ENCODE assay signal across 10 cellular contexts in genomic region chr9:124008855-124009834, GRCh38. TPM values are rescaled to one million over a fixed set of nuclear protein-coding genes. Genes with fewer than 3 reads are reported as not detected.
DNase-seq lines count a peak whose midpoint lies in the region; ATAC-seq and FAIRE-seq lines count a peak whose summit lies in the region.
"Had no signal": no experiment of that assay in that cellular context is flagged by ENCODE, and none has a peak within 500 bp of the region (broad histone marks: within the 10 kb centered on the region; RNA-seq: fewer than 3 reads in every experiment).

No MANE protein-coding gene starts in this region.

- no peak overlapping the region for H3K27ac ChIP-seq in HUES48 (ENCODE audit: low read depth, low read length)

- peaks cover 35% of the 10 kb centered on the region for H3K4me1 Mint-ChIP-seq in activated CD4-positive, alpha-beta memory T cell treated with anti-CD3 and anti-CD28 coated beads for 36 hours (ENCODE audit: low read depth)
- H3K4me1 Mint-ChIP-seq in naive B cell = peaks cover 34 to 54% (median 51%) of the 10 kb centered on the region in 3 donors

- H3K9ac ChIP-seq in HUES48 (ENCODE audit: low read depth, low read length) = no peak overlapping the region

- CTCF ChIA-PET in activated CD4-positive, alpha-beta memory T cell treated with anti-CD3 and anti-CD28 coated beads for 36 hours (lab: Charles Lee) = no interaction called here

- ATAC-seq in naive B cell (ENCODE audit: low read depth in 2 of 2) = peak; percentile 36 to 38
- ATAC-seq in HG02798 (IDR thresholded peaks at IDR 0.05; ENCODE audit: poor library complexity, unreplicated experiment) = no peak

- H3K4me3 Mint-ChIP-seq in activated CD4-positive, alpha-beta memory T cell treated with anti-CD3 and anti-CD28 coated beads for 36 hours = no peak overlapping the region
- peak overlapping the region; percentile 48 to 84 (median 73) for H3K4me3 Mint-ChIP-seq in naive B cell

- DNase-seq in DMS153 (lab: John Stamatoyannopoulos, UW) (peak; percentile 36), DMS153 treated with DMSO at 0.1 percent for 48 hours (lab: John Stamatoyannopoulos, UW; ENCODE audit: unreplicated experiment) (no peak), naive B cell (no peak), AML-193 (lab: John Stamatoyannopoulos, UW) (no peak), frontal cortex (ENCODE audit: low spot score in 2 of 2) (no peak)
- DNase-seq in activated CD4-positive, alpha-beta memory T cell treated with anti-CD3 and anti-CD28 coated beads for 36 hours = no peak

- H3K36me3 Mint-ChIP-seq in activated CD4-positive, alpha-beta memory T cell treated with anti-CD3 and anti-CD28 coated beads for 36 hours = no peaks in the 10 kb centered on the region
- H3K36me3 Mint-ChIP-seq in naive B cell = no peaks in the 10 kb centered on the region

- H3K4me1 ChIP-seq in HUES48 (ENCODE audit: control insufficient read depth, insufficient read depth, low read length) = peaks cover 43% of the 10 kb centered on the region

- POLR2A ChIA-PET in activated CD4-positive, alpha-beta memory T cell treated with anti-CD3 and anti-CD28 coated beads for 36 hours (lab: Charles Lee) = no interaction called here

- no peaks in the 10 kb centered on the region for H3K9me3 Mint-ChIP-seq in activated CD4-positive, alpha-beta memory T cell treated with anti-CD3 and anti-CD28 coated beads for 36 hours
- peaks cover 0 to 19% (median 8%) of the 10 kb centered on the region in 7 donors for H3K9me3 Mint-ChIP-seq in naive B cell

- H3K27me3 Mint-ChIP-seq in activated CD4-positive, alpha-beta memory T cell treated with anti-CD3 and anti-CD28 coated beads for 36 hours = peaks cover 72% of the 10 kb centered on the region
- peaks cover 68 to 83% (median 75%) of the 10 kb centered on the region in 3 donors for H3K27me3 Mint-ChIP-seq in naive B cell

- H3K27me3 ChIP-seq in HUES48 (ENCODE audit: control insufficient read depth, insufficient read depth, low read length) = peaks cover 98% of the 10 kb centered on the region

- intact Hi-C loops in activated CD4-positive, alpha-beta memory T cell treated with anti-CD3 and anti-CD28 coated beads for 36 hours (cut with micrococcal nuclease) = loop anchor here (1.0 kb wide), 1 partner anchor 7 kb away; no protein-coding TSS in a partner anchor

- peak overlapping the region; percentile 61 for H3K4me3 ChIP-seq in HUES48 (ENCODE audit: low read depth, low read length)

- H3K27ac Mint-ChIP-seq in activated CD4-positive, alpha-beta memory T cell treated with anti-CD3 and anti-CD28 coated beads for 36 hours = peak overlapping the region; percentile 38
- H3K27ac Mint-ChIP-seq in naive B cell = peak overlapping the region in 5 of 6 donors; percentile 70 to 93 (median 92)

- H3K9me3 ChIP-seq in HUES48 (ENCODE audit: control insufficient read depth, insufficient read depth, low read length) = no peaks in the 10 kb centered on the region

- H3K36me3 ChIP-seq in HUES48 (ENCODE audit: control insufficient read depth, insufficient read depth, low read length) = no peaks in the 10 kb centered on the region

- no peak for FAIRE-seq in frontal cortex (lab: Jason Lieb, UNC)
- FAIRE-seq: A204.1 had no signal

RNA-seq across cellular contexts. Expression of gene LHX2, which starts 2.4 kb away (rescaled TPM):
- not detected for total RNA-seq in activated CD4-positive, alpha-beta memory T cell treated with anti-CD3 and anti-CD28 coated beads for 36 hours
- under 1 TPM in 1 of 6 donors, not detected in 5; 0.27 TPM for polyA plus RNA-seq in naive B cell (ENCODE audit: low read depth in 6 of 6)
- 73.0 TPM for total RNA-seq in frontal cortex
- total RNA-seq: myocyte had no signal

Comparison
In these comparisons a context has a peak if more than half of its experiments do, and no peak if none do; other contexts are left out.
1. RNA of gene LHX2, which starts 2.4 kb away (total RNA-seq): 73.0 TPM in frontal cortex (single experiment); not detected in activated CD4-positive, alpha-beta memory T cell treated with anti-CD3 and anti-CD28 coated beads for 36 hours; every median in the first group is over 10 times any median in the second.